Comparison of ENCODE assay signal across 16 cellular contexts in the genomic region with DNA sequence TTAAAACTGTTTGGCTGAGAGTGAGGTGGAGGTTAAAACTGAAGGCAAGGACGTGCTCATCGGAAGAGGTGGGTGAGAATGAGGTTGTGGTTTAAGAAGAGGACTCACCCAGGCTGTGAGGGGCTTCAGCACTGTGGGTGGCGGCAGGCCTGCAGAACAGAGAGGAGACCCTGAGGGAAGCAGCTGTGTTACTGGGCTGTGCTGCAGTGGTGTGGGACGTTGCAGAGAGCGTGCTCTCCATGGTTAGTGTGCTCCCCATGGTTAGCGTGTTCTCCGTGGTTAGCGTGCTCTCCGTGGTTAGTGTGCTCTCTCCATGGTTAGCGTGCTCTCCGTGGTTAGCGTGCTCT.
"Had no signal": no experiment of that assay in that cellular context is flagged by ENCODE, and none has a peak within 500 bp of the region (broad histone marks: within the 10 kb centered on the region; RNA-seq: fewer than 3 reads in every experiment).

No MANE protein-coding gene starts in this region.

- DNase-seq: activated CD4-positive, alpha-beta T cell treated with anti-CD3 and anti-CD28 coated beads for 48 hours; adrenal gland; cerebellar nuclear complex; hippocampal formation; kidney glomerular epithelial cell; posterior cingulate gyrus; Right ventricle myocardium superior; stimulated activated CD4-positive, alpha-beta T cell treated with anti-CD3 and anti-CD28 coated beads, Interleukin-4, amount 100 ng/mL, for 4 hours; upper lobe of left lung had no signal

- H3K27me3 ChIP-seq: adrenal gland, neutrophil, right atrium auricular region, upper lobe of left lung had no signal

- H3K27ac Mint-ChIP-seq: brain, WTC11 had no signal

- H3K4me3 ChIP-seq: adrenal gland, right atrium auricular region, skin epidermis, upper lobe of left lung had no signal

- H3K27ac ChIP-seq: adrenal gland, neutrophil, right atrium auricular region, skin epidermis, upper lobe of left lung had no signal

- H3K9me3 ChIP-seq: adrenal gland, neutrophil, right atrium auricular region, upper lobe of left lung had no signal

- ATAC-seq: SK-N-SH treated with all-trans-retinoic acid at 6 μM for 48 hours, WTC11 had no signal

- H3K4me1 ChIP-seq: adrenal gland, right atrium auricular region, upper lobe of left lung had no signal

- H3K27me3 Mint-ChIP-seq: brain had no signal

- H3K4me3 Mint-ChIP-seq: brain; T-helper 1 cell treated with Interleukin-12 subunit alpha and Interleukin-12 subunit beta and Interleukin-4 antibody, amounts not matched to agents 30 μg/mL and 1 μg/mL, for 36 hours; WTC11 had no signal
